In genomic region chr6:77456531-77457248, GRCh38 we compare ENCODE assay signal across 11 cellular contexts. TPM values are rescaled to one million over a fixed set of nuclear protein-coding genes. Genes with fewer than 3 reads are reported as not detected.
DNase-seq lines count a peak whose midpoint lies in the region; ATAC-seq, FAIRE-seq and TF ChIP-seq lines count a peak whose summit lies in the region.
"Had no signal": no experiment of that assay in that cellular context is flagged by ENCODE, and none has a peak within 500 bp of the region (broad histone marks: within the 10 kb centered on the region; RNA-seq: fewer than 3 reads in every experiment).

No MANE protein-coding gene starts in this region.

- FAIRE-seq in D721Med (lab: Jason Lieb, UNC), result peak; percentile 58

- peaks cover 9% of the 10 kb centered on the region for H3K4me1 Mint-ChIP-seq in mesothelial cell of epicardium

- H3K27me3 Mint-ChIP-seq in mesothelial cell of epicardium (ENCODE audit: low read depth), result peaks cover 31% of the 10 kb centered on the region

- DNase-seq in D721Med (ENCODE audit: insufficient read length, low spot score) (no peak), OCI-M1 (lab: John Stamatoyannopoulos, UW) (peak; percentile 35), epithelial cell of esophagus (ENCODE audit: low read depth) (peak; percentile 94), mesothelial cell of epicardium (ENCODE audit: low spot score in 2 of 2, unreplicated experiment in 2 of 2) (no peak), DMS114 treated with DMSO at 0.1 percent for 48 hours (lab: John Stamatoyannopoulos, UW; ENCODE audit: unreplicated experiment) (no peak), OCI-M2 (lab: John Stamatoyannopoulos, UW; ENCODE audit: unreplicated experiment) (no peak)
- DNase-seq: activated T-cell treated with anti-CD3 and anti-CD28 coated beads, Interleukin-2, amount 50 U/mL, for 4 hours; right lobe of liver had no signal

- no peak overlapping the region for H3K4me3 ChIP-seq in epithelial cell of esophagus (ENCODE audit: low read length)
- H3K4me3 ChIP-seq: right lobe of liver, suprapubic skin had no signal

- ATAC-seq in GM18870 (IDR thresholded peaks at IDR 0.05; ENCODE audit: unreplicated experiment) (no peak), GM18519 (IDR thresholded peaks at IDR 0.05; ENCODE audit: low FRiP score, unreplicated experiment) (no peak)
- ATAC-seq: activated T-cell treated with anti-CD3 and anti-CD28 coated beads, Interleukin-2, amount 50 U/mL, for 4 hours had no signal

- TF ChIP-seq CTCF in D721Med (IDR thresholded peaks at IDR 0.05; ENCODE audit: insufficient read depth, missing control alignments), result no peak
- TF ChIP-seq CTCF in epithelial cell of esophagus (IDR thresholded peaks at IDR 0.05; ENCODE audit: insufficient read depth, low read depth, low read length, missing control alignments), result no peak
- TF ChIP-seq CTCF in mesothelial cell of epicardium (IDR thresholded peaks at IDR 0.05; ENCODE audit: unreplicated experiment), result no peak

- H3K4me3 Mint-ChIP-seq in mesothelial cell of epicardium, result no peak overlapping the region
- H3K4me3 Mint-ChIP-seq: activated T-cell treated with anti-CD3 and anti-CD28 coated beads, Interleukin-2, amount 50 U/mL, for 4 hours had no signal

- peak overlapping the region; percentile 6 for H3K27ac Mint-ChIP-seq in mesothelial cell of epicardium

- H3K36me3 Mint-ChIP-seq in mesothelial cell of epicardium, result no peaks in the 10 kb centered on the region

- H3K9me3 Mint-ChIP-seq in mesothelial cell of epicardium, result no peaks in the 10 kb centered on the region
- H3K9me3 Mint-ChIP-seq: activated T-cell treated with anti-CD3 and anti-CD28 coated beads, Interleukin-2, amount 50 U/mL, for 4 hours had no signal

RNA-seq across cellular contexts. Expression of gene HTR1B, which starts 6.6 kb away (rescaled TPM):
- total RNA-seq in mesothelial cell of epicardium, result 0.20 to 0.38 TPM (median 0.25 TPM) in 3 replicates
- total RNA-seq: activated T-cell treated with anti-CD3 and anti-CD28 coated beads, Interleukin-2, amount 50 U/mL, for 4 hours; right lobe of liver had no signal

Comparison
In these comparisons a context has a peak if more than half of its experiments do, and no peak if none do; other contexts are left out.
1. DNase-seq: peak in OCI-M1 (single experiment) and epithelial cell of esophagus (single experiment); none in D721Med (single experiment), mesothelial cell of epicardium (0 of 2), DMS114 treated with DMSO at 0.1 percent for 48 hours (single experiment) and OCI-M2 (single experiment).